ENCODE assay signal across 9 cellular contexts in genomic region chr17:76432712-76433336, GRCh38. TPM values are rescaled to one million over a fixed set of nuclear protein-coding genes. Genes with fewer than 3 reads are reported as not detected.
A peak's percentile ranks its signal among the peaks of the same experiment; 100 is the strongest.
DNase-seq lines count a peak whose midpoint lies in the region; ATAC-seq and TF ChIP-seq lines count a peak whose summit lies in the region.
"Had no signal": no experiment of that assay in that cellular context is flagged by ENCODE, and none has a peak within 500 bp of the region (broad histone marks: within the 10 kb centered on the region; RNA-seq: fewer than 3 reads in every experiment).

No MANE protein-coding gene starts in this region.

- ATAC-seq in thoracic aorta (ENCODE audit: insufficient number of reproducible peaks, low FRiP score, low read depth) (no peak), HG03460 (IDR thresholded peaks at IDR 0.05; ENCODE audit: unreplicated experiment) (no peak)

- TF ChIP-seq CTCF in fibroblast of the aortic adventitia (IDR thresholded peaks at IDR 0.05; ENCODE audit: insufficient read depth, low read length) (peak; percentile 57), thoracic aorta (IDR thresholded peaks at IDR 0.05) (peak; percentile 26)

- H3K4me3 Mint-ChIP-seq in activated CD4-positive, alpha-beta T cell treated with anti-CD3 and anti-CD28 coated beads, Interleukin-2, amount 10 ng/mL, durations not matched to agents 7 days and 5 days = no peak overlapping the region
- H3K4me3 Mint-ChIP-seq: activated naive CD8-positive, alpha-beta T cell treated with anti-CD3 and anti-CD28 coated beads for 36 hours had no signal

- H3K27me3 ChIP-seq in thoracic aorta (replicated peaks; ENCODE audit: insufficient read depth) = no peaks in the 10 kb centered on the region

- peak; percentile 24 for DNase-seq in activated CD4-positive, alpha-beta T cell treated with anti-CD3 and anti-CD28 coated beads, Interleukin-2, amount 10 ng/mL, durations not matched to agents 7 days and 5 days
- DNase-seq in activated CD4-positive, alpha-beta T cell treated with anti-CD3 and anti-CD28 coated beads, Interleukin-2, amount 50 U/mL, for 1 hour = no peak
- DNase-seq in OCI-M1 (lab: John Stamatoyannopoulos, UW) = peak; percentile 7
- no peak for DNase-seq in fibroblast of the aortic adventitia (ENCODE audit: low read depth)
- DNase-seq in thoracic aorta (ENCODE audit: low spot score) = no peak
- DNase-seq in stimulated activated naive CD4-positive, alpha-beta T cell (lab: John Stamatoyannopoulos, UW) = no peak
- no peak for DNase-seq in D341Med (ENCODE audit: low spot score)
- DNase-seq: activated naive CD8-positive, alpha-beta T cell treated with anti-CD3 and anti-CD28 coated beads for 36 hours had no signal

- H3K4me1 ChIP-seq in thoracic aorta (ENCODE audit: control insufficient read depth in 1 of 2, low read depth in 2 of 2) = peaks cover under 1 to 7% of the 10 kb centered on the region in 2 donors

- H3K9me3 Mint-ChIP-seq in activated CD4-positive, alpha-beta T cell treated with anti-CD3 and anti-CD28 coated beads, Interleukin-2, amount 10 ng/mL, durations not matched to agents 7 days and 5 days = no peaks in the 10 kb centered on the region
- H3K9me3 Mint-ChIP-seq: activated naive CD8-positive, alpha-beta T cell treated with anti-CD3 and anti-CD28 coated beads for 36 hours had no signal

- no peak overlapping the region for H3K27ac ChIP-seq in thoracic aorta

- POLR2A ChIA-PET in activated CD4-positive, alpha-beta T cell treated with anti-CD3 and anti-CD28 coated beads, Interleukin-2, amount 10 ng/mL, durations not matched to agents 7 days and 5 days (lab: Charles Lee) = no interaction called here

- no peak overlapping the region for H3K4me3 ChIP-seq in fibroblast of the aortic adventitia (ENCODE audit: low read depth, low read length)
- H3K4me3 ChIP-seq in thoracic aorta = no peak overlapping the region

- peaks cover 5% of the 10 kb centered on the region for H3K36me3 ChIP-seq in thoracic aorta

- no peaks in the 10 kb centered on the region for H3K4me1 Mint-ChIP-seq in activated CD4-positive, alpha-beta T cell treated with anti-CD3 and anti-CD28 coated beads, Interleukin-2, amount 10 ng/mL, durations not matched to agents 7 days and 5 days

- no peaks in the 10 kb centered on the region for H3K9me3 ChIP-seq in thoracic aorta

- H3K27me3 Mint-ChIP-seq in activated CD4-positive, alpha-beta T cell treated with anti-CD3 and anti-CD28 coated beads, Interleukin-2, amount 10 ng/mL, durations not matched to agents 7 days and 5 days = no peaks in the 10 kb centered on the region
- H3K27me3 Mint-ChIP-seq: activated naive CD8-positive, alpha-beta T cell treated with anti-CD3 and anti-CD28 coated beads for 36 hours had no signal

- CTCF ChIA-PET in activated CD4-positive, alpha-beta T cell treated with anti-CD3 and anti-CD28 coated beads, Interleukin-2, amount 10 ng/mL, durations not matched to agents 7 days and 5 days (lab: Charles Lee) = no interaction called here

- peaks cover 2% of the 10 kb centered on the region for H3K36me3 Mint-ChIP-seq in activated CD4-positive, alpha-beta T cell treated with anti-CD3 and anti-CD28 coated beads, Interleukin-2, amount 10 ng/mL, durations not matched to agents 7 days and 5 days (ENCODE audit: low read depth)

- H3K27ac Mint-ChIP-seq in activated CD4-positive, alpha-beta T cell treated with anti-CD3 and anti-CD28 coated beads, Interleukin-2, amount 10 ng/mL, durations not matched to agents 7 days and 5 days = no peak overlapping the region
- H3K27ac Mint-ChIP-seq: activated naive CD8-positive, alpha-beta T cell treated with anti-CD3 and anti-CD28 coated beads for 36 hours had no signal

RNA-seq across cellular contexts. Expression of gene UBE2O, which starts 20.1 kb away (rescaled TPM):
- 10 to 100 TPM; 30.5 to 31.3 TPM for total RNA-seq in activated CD4-positive, alpha-beta T cell treated with anti-CD3 and anti-CD28 coated beads, Interleukin-2, amount 10 ng/mL, durations not matched to agents 7 days and 5 days
- total RNA-seq in fibroblast of the aortic adventitia (ENCODE audit: low replicate concordance) = 13.2 and 16.3 TPM in 2 replicates
- 10 to 100 TPM; 16.4 to 31.1 TPM for total RNA-seq in thoracic aorta

RNA-seq across cellular contexts. Expression of gene AANAT, which starts 34.6 kb away (rescaled TPM):
- total RNA-seq in activated CD4-positive, alpha-beta T cell treated with anti-CD3 and anti-CD28 coated beads, Interleukin-2, amount 10 ng/mL, durations not matched to agents 7 days and 5 days = not detected
- not detected in 2 replicates for total RNA-seq in fibroblast of the aortic adventitia (ENCODE audit: low replicate concordance)
- total RNA-seq in thoracic aorta = not detected

RNA-seq across cellular contexts. Expression of gene SPHK1, which starts 48.4 kb away (rescaled TPM):
- 1 to 10 TPM; 1.4 to 1.6 TPM for total RNA-seq in activated CD4-positive, alpha-beta T cell treated with anti-CD3 and anti-CD28 coated beads, Interleukin-2, amount 10 ng/mL, durations not matched to agents 7 days and 5 days
- 31.7 and 84.0 TPM in 2 replicates for total RNA-seq in fibroblast of the aortic adventitia (ENCODE audit: low replicate concordance)
- 10 to 100 TPM; 46.8 to 47.4 TPM for total RNA-seq in thoracic aorta

Comparison
In these comparisons a context has a peak if more than half of its experiments do, and no peak if none do; other contexts are left out.
1. DNase-seq: peak in activated CD4-positive, alpha-beta T cell treated with anti-CD3 and anti-CD28 coated beads, Interleukin-2, amount 10 ng/mL, durations not matched to agents 7 days and 5 days (single experiment) and OCI-M1 (single experiment); none in activated CD4-positive, alpha-beta T cell treated with anti-CD3 and anti-CD28 coated beads, Interleukin-2, amount 50 U/mL, for 1 hour (single experiment), fibroblast of the aortic adventitia (single experiment), thoracic aorta (single experiment), stimulated activated naive CD4-positive, alpha-beta T cell (0 of 6) and D341Med (single experiment).
2. RNA of gene SPHK1, which starts 48.4 kb away (total RNA-seq): 46.8 to 47.4 TPM in thoracic aorta and 31.7 to 84.0 TPM in fibroblast of the aortic adventitia; 1.4 to 1.6 TPM in activated CD4-positive, alpha-beta T cell treated with anti-CD3 and anti-CD28 coated beads, Interleukin-2, amount 10 ng/mL, durations not matched to agents 7 days and 5 days; every median in the first group is over 10 times any median in the second.